ENCODE assay signal across 23 cellular contexts in genomic region chr5:154947778-154948177, GRCh38. TPM values are rescaled to one million over a fixed set of nuclear protein-coding genes. Genes with fewer than 3 reads are reported as not detected.
DNase-seq lines count a peak whose midpoint lies in the region; ATAC-seq and TF ChIP-seq lines count a peak whose summit lies in the region.
"Had no signal": no experiment of that assay in that cellular context is flagged by ENCODE, and none has a peak within 500 bp of the region (broad histone marks: within the 10 kb centered on the region; RNA-seq: fewer than 3 reads in every experiment).

No MANE protein-coding gene starts in this region.

- no peak overlapping the region for H3K9ac ChIP-seq in endodermal cell (ENCODE audit: extremely low read depth, low read length, poor library complexity, severe bottlenecking)

- H3K27ac Mint-ChIP-seq in endodermal cell, result no peak overlapping the region
- H3K27ac Mint-ChIP-seq in activated CD4-positive, alpha-beta T cell treated with anti-CD3 and anti-CD28 coated beads, Interleukin-2, amount 10 ng/mL, durations not matched to agents 24 days and 14 days, result no peak overlapping the region
- H3K27ac Mint-ChIP-seq: CD4-positive, CD25-positive, alpha-beta regulatory T cell; HFFc6 had no signal

- peaks cover 13% of the 10 kb centered on the region for H3K4me1 ChIP-seq in endodermal cell (ENCODE audit: control insufficient read depth, insufficient read depth, low read length)
- H3K4me1 ChIP-seq: SJSA1 had no signal

- no peak for TF ChIP-seq CTCF in endodermal cell (conservative IDR thresholded peaks at IDR 0.05)

- H3K27ac ChIP-seq in endodermal cell (ENCODE audit: low read depth, low read length) (no peak overlapping the region), temporal lobe (ENCODE audit: low read depth, low read length) (peak overlapping the region; percentile 88)
- H3K27ac ChIP-seq: SJSA1 had no signal

- peak overlapping the region; percentile 31 for H3K4me3 ChIP-seq in endodermal cell (ENCODE audit: low read length)
- H3K4me3 ChIP-seq: GM12878, SJSA1 had no signal

- H3K27me3 ChIP-seq in endodermal cell (ENCODE audit: control insufficient read depth, insufficient read depth, low read length, poor library complexity, severe bottlenecking), result no peaks in the 10 kb centered on the region
- H3K27me3 ChIP-seq: SJSA1 had no signal

- ATAC-seq in HG03025 (IDR thresholded peaks at IDR 0.05; ENCODE audit: low FRiP score, unreplicated experiment), result no peak
- ATAC-seq: GM12878, Right ventricle myocardium inferior had no signal

- 97% methylated on average over 5 to 6 of the region's 6 CpGs for WGBS in endodermal cell (ENCODE audit: insufficient coverage in 1 of 2, insufficient read length in 1 of 2), 2 experiments

- intact Hi-C loops in activated CD4-positive, alpha-beta T cell treated with anti-CD3 and anti-CD28 coated beads, Interleukin-2, amount 10 ng/mL, durations not matched to agents 24 days and 14 days (cut with micrococcal nuclease), result loop anchor here (2.0 kb wide), 1 partner anchor 57 kb away; no protein-coding TSS in a partner anchor

- peaks cover 2% of the 10 kb centered on the region for H3K9me3 ChIP-seq in endodermal cell (ENCODE audit: control insufficient read depth, low read length)
- H3K9me3 ChIP-seq: SJSA1 had no signal

- no peak overlapping the region for H3K4me3 Mint-ChIP-seq in endodermal cell
- H3K4me3 Mint-ChIP-seq in activated CD4-positive, alpha-beta T cell treated with anti-CD3 and anti-CD28 coated beads, Interleukin-2, amount 10 ng/mL, durations not matched to agents 24 days and 14 days, result no peak overlapping the region
- H3K4me3 Mint-ChIP-seq: CD4-positive, CD25-positive, alpha-beta regulatory T cell; HFFc6 had no signal

- no peaks in the 10 kb centered on the region for H3K9me3 Mint-ChIP-seq in endodermal cell
- no peaks in the 10 kb centered on the region for H3K9me3 Mint-ChIP-seq in activated CD4-positive, alpha-beta T cell treated with anti-CD3 and anti-CD28 coated beads, Interleukin-2, amount 10 ng/mL, durations not matched to agents 24 days and 14 days
- H3K9me3 Mint-ChIP-seq: CD4-positive, CD25-positive, alpha-beta regulatory T cell; HFFc6 had no signal

- peaks cover 21% of the 10 kb centered on the region for H3K4me1 Mint-ChIP-seq in endodermal cell
- H3K4me1 Mint-ChIP-seq in activated CD4-positive, alpha-beta T cell treated with anti-CD3 and anti-CD28 coated beads, Interleukin-2, amount 10 ng/mL, durations not matched to agents 24 days and 14 days, result peaks cover 13% of the 10 kb centered on the region

- in situ Hi-C loops in SK-MEL-5 (cut with HindIII; ENCODE audit: low pct_unique_long_range_greater_than_20kb, low sequenced_read_pairs), result no loop called here

- H3K36me3 ChIP-seq in endodermal cell (ENCODE audit: control insufficient read depth, insufficient read depth, low read length), result peaks cover 68% of the 10 kb centered on the region

- H3K36me3 Mint-ChIP-seq in endodermal cell (ENCODE audit: low read depth), result peaks cover 16% of the 10 kb centered on the region
- peaks cover 17% of the 10 kb centered on the region for H3K36me3 Mint-ChIP-seq in activated CD4-positive, alpha-beta T cell treated with anti-CD3 and anti-CD28 coated beads, Interleukin-2, amount 10 ng/mL, durations not matched to agents 24 days and 14 days (ENCODE audit: low read depth)

- no peaks in the 10 kb centered on the region for H3K27me3 Mint-ChIP-seq in endodermal cell (ENCODE audit: insufficient read depth)
- H3K27me3 Mint-ChIP-seq in activated CD4-positive, alpha-beta T cell treated with anti-CD3 and anti-CD28 coated beads, Interleukin-2, amount 10 ng/mL, durations not matched to agents 24 days and 14 days, result no peaks in the 10 kb centered on the region
- H3K27me3 Mint-ChIP-seq: CD4-positive, CD25-positive, alpha-beta regulatory T cell had no signal

- DNase-seq in SK-MEL-5 (ENCODE audit: low read depth, low spot score) (peak; percentile 95), endodermal cell (no peak), midbrain (lab: John Stamatoyannopoulos, UW) (peak; percentile 86), RPMI8226 (no peak)
- DNase-seq in activated CD4-positive, alpha-beta T cell treated with anti-CD3 and anti-CD28 coated beads, Interleukin-2, amount 10 ng/mL, durations not matched to agents 24 days and 14 days, result no peak
- DNase-seq: CD4-positive, CD25-positive, alpha-beta regulatory T cell; COR-L47; DMS79; H7; HFFc6; Karpas-422; MV-4-11; NCI-H1694 treated with DMSO at 0.1 percent for 48 hours; NCI-H2081 treated with DMSO at 0.1 percent for 48 hours; NCI-H2171 treated with DMSO at 0.1 percent for 48 hours; NCI-H446; NCI-H526; OCI-M1 had no signal

RNA-seq across cellular contexts. Expression of gene MRPL22, which starts 6.9 kb away (rescaled TPM):
- 23.8 and 24.7 TPM in 2 replicates for total RNA-seq in SK-MEL-5 (2014; rRNA removed; shearing (Covaris generic))
- polyA plus RNA-seq in SK-MEL-5 (2015; cell fraction: cytosol; rRNA removed), result 29.0 and 34.7 TPM in 2 replicates
- polyA plus RNA-seq in SK-MEL-5 (2015; cell fraction: nucleus; rRNA removed), result 12.8 and 19.3 TPM in 2 replicates
- total RNA-seq in endodermal cell (10 to 100 TPM; 84.3 to 96.6 TPM), temporal lobe (19.9 TPM)
- 79.7 TPM for polyA plus RNA-seq in endodermal cell (2013, experiment 1 of 2)
- polyA plus RNA-seq in endodermal cell (2013, experiment 2 of 2), result 103 TPM
- 83.8 and 89.6 TPM in 2 replicates for total RNA-seq in activated CD4-positive, alpha-beta T cell treated with anti-CD3 and anti-CD28 coated beads, Interleukin-2, amount 10 ng/mL, durations not matched to agents 24 days and 14 days

RNA-seq across cellular contexts. Expression of gene GEMIN5, which starts 9.8 kb away (rescaled TPM):
- total RNA-seq in SK-MEL-5 (2014; rRNA removed; shearing (Covaris generic)), result 20.2 and 21.8 TPM in 2 replicates
- 18.9 and 21.6 TPM in 2 replicates for polyA plus RNA-seq in SK-MEL-5 (2015; cell fraction: cytosol; rRNA removed)
- 11.3 and 13.3 TPM in 2 replicates for polyA plus RNA-seq in SK-MEL-5 (2015; cell fraction: nucleus; rRNA removed)
- total RNA-seq in endodermal cell (10 to 100 TPM; 25.6 to 26.4 TPM), temporal lobe (17.9 TPM)
- polyA plus RNA-seq in endodermal cell (2013, experiment 1 of 2), result 20.0 TPM
- 20.9 TPM for polyA plus RNA-seq in endodermal cell (2013, experiment 2 of 2)
- 44.7 and 47.5 TPM in 2 replicates for total RNA-seq in activated CD4-positive, alpha-beta T cell treated with anti-CD3 and anti-CD28 coated beads, Interleukin-2, amount 10 ng/mL, durations not matched to agents 24 days and 14 days

Comparison
In these comparisons a context has a peak if more than half of its experiments do, and no peak if none do; other contexts are left out.
1. DNase-seq: peak in SK-MEL-5 (single experiment) and midbrain (single experiment); none in endodermal cell (single experiment), activated CD4-positive, alpha-beta T cell treated with anti-CD3 and anti-CD28 coated beads, Interleukin-2, amount 10 ng/mL, durations not matched to agents 24 days and 14 days (single experiment) and RPMI8226 (single experiment).